23 cellular contexts compared by ENCODE assay signal in the genomic region with DNA sequence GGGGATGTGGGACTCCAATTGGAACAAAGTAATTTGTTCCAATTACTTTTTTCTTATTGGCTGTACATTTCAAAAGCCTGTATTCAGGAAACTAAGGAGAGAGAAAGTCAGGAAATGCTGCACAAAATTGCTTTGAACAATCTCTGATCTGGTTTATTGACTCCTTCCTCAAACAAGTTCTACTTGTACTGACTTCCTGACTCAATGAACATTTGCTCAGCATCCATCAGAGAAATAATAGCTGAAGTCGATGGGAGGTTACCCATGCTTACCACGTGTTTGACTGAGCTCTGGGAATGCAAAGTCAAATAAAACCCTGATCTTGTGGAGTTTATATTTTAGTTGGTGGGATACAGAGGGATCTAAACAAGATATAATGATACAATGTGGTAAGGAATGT. TPM values are rescaled to one million over a fixed set of nuclear protein-coding genes. Genes with fewer than 3 reads are reported as not detected.
DNase-seq lines count a peak whose midpoint lies in the region; ATAC-seq, FAIRE-seq and TF ChIP-seq lines count a peak whose summit lies in the region.
"Had no signal": no experiment of that assay in that cellular context is flagged by ENCODE, and none has a peak within 500 bp of the region (broad histone marks: within the 10 kb centered on the region; RNA-seq: fewer than 3 reads in every experiment).

No MANE protein-coding gene starts in this region.

- FAIRE-seq in A549 (lab: Jason Lieb, UNC) = no peak
- no peak for FAIRE-seq in H54 (lab: Jason Lieb, UNC)
- FAIRE-seq: GM12878, GM18507, K562 had no signal

- POLR2A ChIA-PET in A549 (lab: Yijun Ruan, JAX) = no interaction called here

- H3K4me3 ChIP-seq in A549 = no peak overlapping the region
- H3K4me3 ChIP-seq: GM12878, GM23248, K562 had no signal

- no peaks in the 10 kb centered on the region for H3K27me3 ChIP-seq in foreskin keratinocyte

- TF ChIP-seq RAD21 in A549 (conservative IDR thresholded peaks at IDR 0.05 in 1 of 2, IDR thresholded peaks at IDR 0.05 in 1 of 2) = no peak

- BruUV-seq in Calu3 (replicated peaks; lab: Mats Ljungman, UMichigan) = no TSS peak

- TF ChIP-seq POLR2A in A549 (IDR thresholded peaks at IDR 0.05; ENCODE audit: low read length) (no peak), H54 (IDR thresholded peaks at IDR 0.05; ENCODE audit: low read depth, low read length) (no peak)

- no peak for TF ChIP-seq CTCF in A549 (IDR thresholded peaks at IDR 0.05)
- TF ChIP-seq CTCF in Calu3 (IDR thresholded peaks at IDR 0.05; ENCODE audit: unreplicated experiment) = no peak
- no peak for TF ChIP-seq CTCF in foreskin keratinocyte (conservative IDR thresholded peaks at IDR 0.05)

- no peak overlapping the region for H3K4me2 ChIP-seq in A549

- peak overlapping the region; percentile 81 for H3K27ac Mint-ChIP-seq in Calu3 (ENCODE audit: unreplicated experiment)
- peak overlapping the region; percentile 66 for H3K27ac Mint-ChIP-seq in activated T-helper 17 cell treated with anti-CD3 and anti-CD28 coated beads, Interleukin-2, amount 50 U/mL, for 72 hours
- H3K27ac Mint-ChIP-seq: B cell had no signal

- peaks cover 73% of the 10 kb centered on the region for H3K4me1 ChIP-seq in A549
- peaks cover 38% of the 10 kb centered on the region for H3K4me1 ChIP-seq in foreskin keratinocyte

- 60% methylated on average over 2 of the region's 2 CpGs for WGBS in A549 (ENCODE audit: missing lambda C conversion rate)

- no peaks in the 10 kb centered on the region for H3K9me3 ChIP-seq in A549

- peak overlapping the region; percentile 85 to 88; a peak in 4 of 6 replicates for H3K27ac ChIP-seq in A549
- H3K27ac ChIP-seq in foreskin keratinocyte = peak overlapping the region; percentile 86

- peaks cover 81% of the 10 kb centered on the region for H3K4me1 Mint-ChIP-seq in Calu3 (ENCODE audit: low read depth, unreplicated experiment)
- H3K4me1 Mint-ChIP-seq in activated T-helper 17 cell treated with anti-CD3 and anti-CD28 coated beads, Interleukin-2, amount 50 U/mL, for 72 hours = peaks cover 12% of the 10 kb centered on the region
- H3K4me1 Mint-ChIP-seq: B cell had no signal

- H3K36me3 Mint-ChIP-seq in Calu3 (ENCODE audit: insufficient read depth, unreplicated experiment) = peaks cover 18% of the 10 kb centered on the region
- no peaks in the 10 kb centered on the region for H3K36me3 Mint-ChIP-seq in activated T-helper 17 cell treated with anti-CD3 and anti-CD28 coated beads, Interleukin-2, amount 50 U/mL, for 72 hours (ENCODE audit: low read depth)

- H3K9me3 Mint-ChIP-seq in Calu3 (ENCODE audit: low read depth, unreplicated experiment) = no peaks in the 10 kb centered on the region
- H3K9me3 Mint-ChIP-seq in activated T-helper 17 cell treated with anti-CD3 and anti-CD28 coated beads, Interleukin-2, amount 50 U/mL, for 72 hours = peaks cover 3% of the 10 kb centered on the region

- TF ChIP-seq EP300 in A549 (IDR thresholded peaks at IDR 0.05) = no peak

- CTCF ChIA-PET in A549 (lab: Yijun Ruan, JAX) = interaction anchor here (0.8 to 1.6 kb wide), 4 partner anchors 31 to 80 kb away, joined by 3 read pairs; partner anchors contain the start of gene APPL2
- CTCF ChIA-PET in Calu3 (lab: Charles Lee) = interaction anchor here (1.6 kb wide), 1 partner anchor 17 kb away, joined by 4 read pairs; no protein-coding TSS in a partner anchor

- no peak for ATAC-seq in A549
- ATAC-seq in activated T-helper 17 cell treated with anti-CD3 and anti-CD28 coated beads, Interleukin-2, amount 50 U/mL, for 72 hours (replicated peaks) = no peak
- no peak for ATAC-seq in foreskin keratinocyte
- ATAC-seq: GM12878, HCT116, K562 had no signal

- H3K4me3 Mint-ChIP-seq in Calu3 (ENCODE audit: low read depth, unreplicated experiment) = no peak overlapping the region
- H3K4me3 Mint-ChIP-seq in activated T-helper 17 cell treated with anti-CD3 and anti-CD28 coated beads, Interleukin-2, amount 50 U/mL, for 72 hours = no peak overlapping the region
- H3K4me3 Mint-ChIP-seq: B cell; CD8-positive, alpha-beta memory T cell had no signal

- DNase-seq in A549 (ENCODE audit: low read depth in 1 of 2, low spot score in 1 of 2) (no peak), Calu3 (no peak), foreskin keratinocyte (no peak), H54 (ENCODE audit: insufficient read length, low spot score) (no peak), occipital lobe (lab: John Stamatoyannopoulos, UW) (no peak), EL (no peak)
- no peak for DNase-seq in stimulated activated CD4-positive, alpha-beta T cell treated with anti-CD3 and anti-CD28 coated beads, Interleukin-2, amount 100 ng/mL, for 24 hours
- DNase-seq: CD8-positive, alpha-beta memory T cell; DND-41; GDM1; GM23248; MV-4-11; NCI-H146; NCI-H2081 treated with DMSO at 0.1 percent for 48 hours; NCI-H510A treated with DMSO at 0.1 percent for 48 hours; NCI-H82; PC-3 had no signal

- H3K27me3 Mint-ChIP-seq in Calu3 (ENCODE audit: unreplicated experiment) = no peaks in the 10 kb centered on the region
- peaks cover 5% of the 10 kb centered on the region for H3K27me3 Mint-ChIP-seq in activated T-helper 17 cell treated with anti-CD3 and anti-CD28 coated beads, Interleukin-2, amount 50 U/mL, for 72 hours

- intact Hi-C loops in Calu3 (cut with micrococcal nuclease; ENCODE audit: unreplicated experiment) = loop anchor here (5.0 kb wide), 1 partner anchor 78 kb away; the partner anchor contains the start of gene APPL2

TF ChIP-seq in A549, 52 proteins besides CTCF, POLR2A, EP300 and RAD21:
- TF ChIP-seq CEBPB (IDR thresholded peaks at IDR 0.05) (no peak), CHD2 (IDR thresholded peaks at IDR 0.05; ENCODE audit: low read length, partially characterized antibody) (no peak), HDAC2 (IDR thresholded peaks at IDR 0.05) (no peak), REST (IDR thresholded peaks at IDR 0.05) (no peak), MAZ (IDR thresholded peaks at IDR 0.05; ENCODE audit: borderline replicate concordance, low read depth, low read length) (no peak), TFCP2L1 (CRISPR knock-in tag; IDR thresholded peaks at IDR 0.05) (no peak), RNF2 (IDR thresholded peaks at IDR 0.05; ENCODE audit: borderline replicate concordance, low read depth) (no peak), EHMT2 (IDR thresholded peaks at IDR 0.05; ENCODE audit: low read depth) (no peak), ESRRA (IDR thresholded peaks at IDR 0.05; ENCODE audit: borderline replicate concordance, low read length) (no peak), FOSB (CRISPR knock-in tag; IDR thresholded peaks at IDR 0.05) (no peak), RARB (CRISPR knock-in tag; IDR thresholded peaks at IDR 0.05) (no peak), NPAS2 (CRISPR knock-in tag; IDR thresholded peaks at IDR 0.05; ENCODE audit: borderline replicate concordance) (no peak)
- TF ChIP-seq, protein P1, sequence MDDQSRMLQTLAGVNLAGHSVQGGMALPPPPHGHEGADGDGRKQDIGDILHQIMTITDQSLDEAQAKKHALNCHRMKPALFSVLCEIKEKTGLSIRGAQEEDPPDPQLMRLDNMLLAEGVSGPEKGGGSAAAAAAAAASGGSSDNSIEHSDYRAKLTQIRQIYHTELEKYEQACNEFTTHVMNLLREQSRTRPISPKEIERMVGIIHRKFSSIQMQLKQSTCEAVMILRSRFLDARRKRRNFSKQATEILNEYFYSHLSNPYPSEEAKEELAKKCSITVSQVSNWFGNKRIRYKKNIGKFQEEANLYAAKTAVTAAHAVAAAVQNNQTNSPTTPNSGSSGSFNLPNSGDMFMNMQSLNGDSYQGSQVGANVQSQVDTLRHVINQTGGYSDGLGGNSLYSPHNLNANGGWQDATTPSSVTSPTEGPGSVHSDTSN (IDR thresholded peaks at IDR 0.05) = no peak

RNA-seq across cellular contexts. Expression of gene C12orf75, which starts 15.4 kb away (rescaled TPM):
- 238 and 298 TPM in 2 replicates for polyA plus RNA-seq in A549 (2011; rRNA removed)
- 126 and 130 TPM in 2 replicates for polyA plus RNA-seq in A549 (2012; cell fraction: cytosol; rRNA removed)
- polyA plus RNA-seq in A549 (2012; cell fraction: nucleus; rRNA removed) = 30.4 and 51.6 TPM in 2 replicates
- polyA plus RNA-seq in A549 (2017; fragmentation: RNase III; extraction: RNeasy Plus Mini Kit Qiagen cat#74134 plus additional on column Dnase treatment) = 202 to 224 TPM (median 210 TPM) in 3 replicates
- polyA minus RNA-seq in A549 (2011; rRNA and poly(A)+ RNA removed) = 23.0 and 25.4 TPM in 2 replicates
- total RNA-seq in Calu3 (2022) = 336 and 363 TPM in 2 replicates
- 100 to 1,000 TPM in 1 of 2 donors, 10 to 100 TPM in 1; 42.0 to 102 TPM for total RNA-seq in activated T-helper 17 cell treated with anti-CD3 and anti-CD28 coated beads, Interleukin-2, amount 50 U/mL, for 72 hours
- 149 and 164 TPM in 2 replicates for total RNA-seq in foreskin keratinocyte
- polyA plus RNA-seq in foreskin keratinocyte = 153 and 156 TPM in 2 replicates
- 36.3 TPM for total RNA-seq in occipital lobe
